In the genomic region with DNA sequence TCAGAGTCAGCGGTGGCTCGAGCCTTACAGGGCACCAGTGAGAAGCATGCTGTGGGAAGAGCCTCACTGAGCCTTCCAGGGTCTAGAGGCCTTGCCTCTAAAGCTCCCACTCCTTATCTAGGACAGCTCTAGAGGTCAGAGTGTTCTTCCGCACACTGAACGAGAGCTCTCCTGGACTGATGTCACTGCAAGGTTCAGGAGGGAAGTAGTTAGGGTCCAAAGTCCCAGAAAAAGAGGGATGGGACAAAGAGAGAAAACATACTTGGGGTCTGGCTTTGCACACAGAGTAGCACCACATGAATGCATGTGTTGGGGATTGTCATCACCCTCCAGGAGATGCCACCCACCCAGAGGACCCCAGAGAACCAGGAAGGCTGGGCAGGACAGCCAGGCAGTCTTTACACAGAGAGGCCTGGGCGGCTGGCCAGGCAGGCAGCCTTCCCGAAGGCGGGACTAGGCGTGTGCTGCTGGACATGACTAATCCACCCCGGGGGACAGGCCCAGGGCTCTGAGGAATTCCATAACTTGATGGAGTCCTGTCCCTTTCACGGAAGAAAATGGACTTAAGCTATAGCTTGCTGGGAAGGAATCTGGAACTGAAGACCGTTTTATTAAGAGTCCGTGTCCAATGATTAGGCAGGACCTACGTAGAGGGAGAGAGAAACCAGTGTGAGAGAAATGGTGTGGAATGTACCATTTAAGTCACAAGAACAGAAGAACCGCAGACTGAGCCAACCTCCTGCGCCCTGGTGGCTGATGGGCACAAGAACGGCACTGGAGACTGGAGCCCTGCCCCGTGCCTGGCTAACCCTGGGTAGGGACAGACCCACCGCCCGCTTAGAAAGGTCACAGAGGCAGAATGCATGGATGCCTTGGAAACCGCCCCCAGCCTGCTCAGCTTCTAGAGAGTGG, we compare ENCODE assay signal across 9 cellular contexts. TPM values are rescaled to one million over a fixed set of nuclear protein-coding genes. Genes with fewer than 3 reads are reported as not detected.
DNase-seq lines count a peak whose midpoint lies in the region; ATAC-seq, FAIRE-seq and TF ChIP-seq lines count a peak whose summit lies in the region.
"Had no signal": no experiment of that assay in that cellular context is flagged by ENCODE, and none has a peak within 500 bp of the region (broad histone marks: within the 10 kb centered on the region; RNA-seq: fewer than 3 reads in every experiment).

No MANE protein-coding gene starts in this region.

- H3K4me3 ChIP-seq in body of pancreas: no peak overlapping the region
- H3K4me3 ChIP-seq in small intestine (ENCODE audit: low read depth in 1 of 2, low read length in 2 of 2): no peak overlapping the region
- no peak overlapping the region for H3K4me3 ChIP-seq in H7 (ENCODE audit: insufficient read depth, low read depth, low read length)

- DNase-seq in H54 (ENCODE audit: insufficient read length, low spot score): peak; percentile 98
- peak; percentile 52 to 76 (median 68) for DNase-seq in body of pancreas
- DNase-seq in iPS-NIHi11 (ENCODE audit: low spot score): peak; percentile 59
- peak; percentile 82 for DNase-seq in small intestine
- no peak for DNase-seq in stimulated activated CD4-positive, alpha-beta T cell treated with anti-CD3 and anti-CD28 coated beads, Interleukin-1b, Interleukin-23, amount 100 ng/mL, for 48 hours
- DNase-seq in NCI-H69 (lab: John Stamatoyannopoulos, UW): no peak
- no peak for DNase-seq in H7

- TF ChIP-seq CTCF in body of pancreas (IDR thresholded peaks at IDR 0.05): no peak

- H3K27ac ChIP-seq in body of pancreas: peak overlapping the region; percentile 26 to 83 (median 64)
- peak overlapping the region; percentile 78 to 87 for H3K27ac ChIP-seq in small intestine (ENCODE audit: low read depth in 1 of 2, low read length in 1 of 2)

- WGBS in body of pancreas, 2 donors: 61 to 62% methylated on average over 18 to 20 of the region's 20 CpGs
- WGBS in small intestine, 3 donors: 53 to 70% (median 57%) methylated on average over 20 of the region's 20 CpGs

- ATAC-seq in body of pancreas: peak; percentile 60
- no peak for ATAC-seq in GM19455 (IDR thresholded peaks at IDR 0.05; ENCODE audit: unreplicated experiment)

- H3K9me3 ChIP-seq in body of pancreas: no peaks in the 10 kb centered on the region
- no peaks in the 10 kb centered on the region for H3K9me3 ChIP-seq in small intestine (ENCODE audit: control insufficient read depth, low read depth)

- H3K4me1 ChIP-seq in body of pancreas (peaks cover 56% of the 10 kb centered on the region), small intestine (ENCODE audit: control insufficient read depth in 2 of 2, insufficient read depth in 1 of 2, low read depth in 1 of 2, low read length in 1 of 2) (peaks cover 7 to 8% of the 10 kb centered on the region in 2 donors)

- H3K36me3 ChIP-seq in body of pancreas (replicated peaks in 1 of 2; ENCODE audit: insufficient read depth in 1 of 2, low read depth in 2 of 2) (peaks cover 6 to 17% of the 10 kb centered on the region in 2 donors), small intestine (ENCODE audit: control insufficient read depth in 2 of 2, insufficient read depth in 2 of 2, low read length in 2 of 2) (peaks cover 18 to 22% of the 10 kb centered on the region in 2 donors), H7 (replicated peaks; ENCODE audit: control insufficient read depth, insufficient read depth, low read length) (peaks cover 48% of the 10 kb centered on the region)

- H3K27me3 ChIP-seq in body of pancreas: no peaks in the 10 kb centered on the region
- H3K27me3 ChIP-seq in small intestine (ENCODE audit: control insufficient read depth in 2 of 2, insufficient read depth in 2 of 2, low read length in 2 of 2): no peaks in the 10 kb centered on the region
- H3K27me3 ChIP-seq in H7 (ENCODE audit: control insufficient read depth, insufficient read depth, low read length): no peaks in the 10 kb centered on the region

- intact Hi-C loops in body of pancreas (cut with DNase I): no loop called here

- TF ChIP-seq POLR2A in H54 (IDR thresholded peaks at IDR 0.05; ENCODE audit: low read depth, low read length): no peak
- TF ChIP-seq POLR2A in body of pancreas (IDR thresholded peaks at IDR 0.05): no peak

- FAIRE-seq in H54 (lab: Jason Lieb, UNC): no peak
- FAIRE-seq in small intestine (lab: Jason Lieb, UNC): no peak

RNA-seq across cellular contexts. Expression of a gene that starts 16.7 kb away (rescaled TPM):
- not detected for total RNA-seq in body of pancreas
- under 1 TPM in 1 of 3 donors, not detected in 2; 0.76 TPM for polyA plus RNA-seq in small intestine
- 5.4 and 6.2 TPM in 2 replicates for total RNA-seq in H7 (2014; rRNA removed; shearing (Covaris generic))
- total RNA-seq: SK-MEL-5 had no signal

RNA-seq across cellular contexts. Expression of a gene that starts 48.1 kb away (rescaled TPM):
- 10 to 100 TPM; 20.2 to 33.9 TPM for total RNA-seq in body of pancreas
- polyA plus RNA-seq in small intestine: 10 to 100 TPM in 1 of 3 donors, 1 to 10 TPM in 1, under 1 TPM in 1; 0.45 to 15.6 (median 1.9) TPM
- total RNA-seq in H7 (2014; rRNA removed; shearing (Covaris generic)): 47.0 and 52.1 TPM in 2 replicates

Comparison
In these comparisons a context has a peak if more than half of its experiments do, and no peak if none do; other contexts are left out.
1. DNase-seq: peak in H54 (single experiment), body of pancreas (4 of 4), iPS-NIHi11 (single experiment) and small intestine (single experiment); none in stimulated activated CD4-positive, alpha-beta T cell treated with anti-CD3 and anti-CD28 coated beads, Interleukin-1b, Interleukin-23, amount 100 ng/mL, for 48 hours (single experiment), NCI-H69 (single experiment) and H7 (single experiment).